Comparison of ENCODE assay signal across 24 cellular contexts in the genomic region with DNA sequence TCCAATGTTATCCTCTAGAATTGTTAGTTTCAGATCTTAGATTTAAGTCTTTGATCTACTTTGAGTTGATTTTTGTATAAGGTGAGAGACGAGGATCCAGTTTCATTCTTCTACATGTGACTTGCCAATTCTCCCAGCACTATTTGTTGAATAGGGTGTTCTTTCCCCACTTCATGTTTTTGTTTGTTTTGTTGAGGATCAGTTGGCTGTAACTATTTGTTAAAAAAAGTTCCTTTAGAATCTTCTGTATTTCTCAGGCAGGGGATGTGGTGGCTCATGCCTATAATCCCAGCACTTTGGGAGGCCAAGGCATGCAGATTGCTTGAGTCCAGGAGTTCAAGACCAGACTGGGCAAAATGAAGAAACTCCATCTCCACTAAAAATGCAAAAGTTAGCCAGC.
"Had no signal": no experiment of that assay in that cellular context is flagged by ENCODE, and none has a peak within 500 bp of the region (broad histone marks: within the 10 kb centered on the region; RNA-seq: fewer than 3 reads in every experiment).

No MANE protein-coding gene starts in this region.

- H3K27ac Mint-ChIP-seq: activated B cell treated with CpG ODN at 0.5 μM for 24 hours; activated CD8-positive, alpha-beta memory T cell treated with anti-CD3 and anti-CD28 coated beads, Interleukin-2, amount 10 ng/mL, durations not matched to agents 7 days and 5 days; activated CD8-positive, alpha-beta T cell treated with anti-CD3 and anti-CD28 coated beads for 36 hours; dendritic cell treated with granulocyte-macrophage colony-stimulating factor and Interleukin-4, amounts not matched to agents 40 ng/mL and 50 ng/mL, for 4 days; nephron had no signal

- H3K27me3 Mint-ChIP-seq: activated B cell treated with CpG ODN at 0.5 μM for 24 hours; activated CD8-positive, alpha-beta memory T cell treated with anti-CD3 and anti-CD28 coated beads, Interleukin-2, amount 10 ng/mL, durations not matched to agents 7 days and 5 days; activated CD8-positive, alpha-beta T cell treated with anti-CD3 and anti-CD28 coated beads for 36 hours; dendritic cell treated with granulocyte-macrophage colony-stimulating factor and Interleukin-4, amounts not matched to agents 40 ng/mL and 50 ng/mL, for 4 days had no signal

- H3K9me3 Mint-ChIP-seq: dendritic cell treated with granulocyte-macrophage colony-stimulating factor and Interleukin-4, amounts not matched to agents 40 ng/mL and 50 ng/mL, for 4 days; nephron had no signal

- ATAC-seq: activated CD8-positive, alpha-beta memory T cell treated with anti-CD3 and anti-CD28 coated beads, Interleukin-2, amount 10 ng/mL, durations not matched to agents 7 days and 5 days; activated CD8-positive, alpha-beta T cell treated with anti-CD3 and anti-CD28 coated beads for 36 hours; left cardiac atrium; SK-N-SH treated with all-trans-retinoic acid at 6 μM for 48 hours; stimulated activated naive CD8-positive, alpha-beta T cell treated with anti-CD3 and anti-CD28 coated beads, Interleukin-15, Interleukin-2, amounts not matched to agents 100 U/mL and 50 U/mL, for 24 hours had no signal

- H3K9me3 ChIP-seq: esophagus squamous epithelium, ovary, prostate gland, testis, transverse colon had no signal

- H3K27ac ChIP-seq: brain microvascular endothelial cell, epithelial cell of prostate, esophagus squamous epithelium, ovary, prostate gland, testis, transverse colon had no signal

- H3K4me3 ChIP-seq: esophagus squamous epithelium, ovary, prostate gland, testis, transverse colon had no signal

- H3K4me1 ChIP-seq: esophagus squamous epithelium, prostate gland, testis, transverse colon had no signal

- H3K4me1 Mint-ChIP-seq: activated B cell treated with CpG ODN at 0.5 μM for 24 hours; activated CD8-positive, alpha-beta memory T cell treated with anti-CD3 and anti-CD28 coated beads, Interleukin-2, amount 10 ng/mL, durations not matched to agents 7 days and 5 days; nephron had no signal

- H3K4me3 Mint-ChIP-seq: activated B cell treated with CpG ODN at 0.5 μM for 24 hours; activated CD8-positive, alpha-beta memory T cell treated with anti-CD3 and anti-CD28 coated beads, Interleukin-2, amount 10 ng/mL, durations not matched to agents 7 days and 5 days; activated CD8-positive, alpha-beta T cell treated with anti-CD3 and anti-CD28 coated beads for 36 hours; dendritic cell treated with granulocyte-macrophage colony-stimulating factor and Interleukin-4, amounts not matched to agents 40 ng/mL and 50 ng/mL, for 4 days; nephron had no signal

- H3K27me3 ChIP-seq: brain microvascular endothelial cell, esophagus squamous epithelium, ovary, testis, transverse colon had no signal

- H3K36me3 ChIP-seq: brain microvascular endothelial cell, esophagus squamous epithelium, ovary, prostate gland, transverse colon had no signal

- DNase-seq: activated B cell treated with CpG ODN at 0.5 μM for 24 hours; activated CD4-positive, alpha-beta T cell treated with anti-CD3 and anti-CD28 coated beads, Interleukin-2, amount 50 U/mL, for 1 hour; activated CD8-positive, alpha-beta memory T cell treated with anti-CD3 and anti-CD28 coated beads, Interleukin-2, amount 10 ng/mL, durations not matched to agents 7 days and 5 days; activated CD8-positive, alpha-beta T cell treated with anti-CD3 and anti-CD28 coated beads for 36 hours; activated gamma-delta T cell treated with Interleukin-2 at 50 U/mL for 16 hours; activated naive CD4-positive, alpha-beta T cell treated with anti-CD3 and anti-CD28 coated beads, Interleukin-2, amount 50 U/mL, for 16 hours; amniotic stem cell; brain microvascular endothelial cell; central memory CD4-positive, alpha-beta T cell; esophagus squamous epithelium; hippocampal formation; left cardiac atrium; mesendoderm; ovary; stimulated activated CD4-positive, alpha-beta T cell treated with anti-CD3 and anti-CD28 coated beads, Interleukin-2, amount 100 ng/mL, for 48 hours; stimulated activated naive CD8-positive, alpha-beta T cell treated with anti-CD3 and anti-CD28 coated beads, Interleukin-15, Interleukin-2, amounts not matched to agents 100 U/mL and 50 U/mL, for 24 hours; T-helper 2 cell; testis; transverse colon had no signal
